ENCODE assay signal across 14 cellular contexts in genomic region chr18:39751161-39751560, GRCh38.
DNase-seq lines count a peak whose midpoint lies in the region; ATAC-seq and TF ChIP-seq lines count a peak whose summit lies in the region.
"Had no signal": no experiment of that assay in that cellular context is flagged by ENCODE, and none has a peak within 500 bp of the region (broad histone marks: within the 10 kb centered on the region; RNA-seq: fewer than 3 reads in every experiment).

No MANE protein-coding gene starts in this region.

- peaks cover 6% of the 10 kb centered on the region; the same call in 1 of the 2 replicates for H3K9me3 ChIP-seq in MG63

- no peak for ATAC-seq in Right ventricle myocardium inferior
- ATAC-seq: Panc1, SK-N-SH treated with all-trans-retinoic acid at 6 μM for 48 hours had no signal

- no peaks in the 10 kb centered on the region for H3K27me3 ChIP-seq in MG63
- H3K27me3 ChIP-seq: BLaER1 treated with 17β-estradiol and CSF1 and Interleukin-3, amounts not matched to agents 10 nM and 100 nM had no signal

- peaks cover 11% of the 10 kb centered on the region for H3K36me3 ChIP-seq in MG63
- H3K36me3 ChIP-seq: BLaER1 treated with 17β-estradiol and CSF1 and Interleukin-3, amounts not matched to agents 10 nM and 100 nM had no signal

- H3K4me3 ChIP-seq in cardiac fibroblast (replicated peaks in 1 of 2; ENCODE audit: low read depth in 2 of 2, low read length in 2 of 2): no peak overlapping the region
- no peak overlapping the region for H3K4me3 ChIP-seq in MG63
- H3K4me3 ChIP-seq: BLaER1 treated with 17β-estradiol and CSF1 and Interleukin-3, amounts not matched to agents 10 nM and 100 nM had no signal

- no peak for TF ChIP-seq CTCF in cardiac fibroblast (IDR thresholded peaks at IDR 0.05; ENCODE audit: low read depth, low read length)

- intact Hi-C loops in Right ventricle myocardium inferior (cut with DNase I): no loop called here

- DNase-seq in LHCN-M2 (ENCODE audit: low read depth): peak; percentile 37
- peak; percentile 17 to 64 for DNase-seq in cardiac fibroblast (ENCODE audit: low read depth in 2 of 2)
- DNase-seq in iris pigment epithelial cell (ENCODE audit: low read depth): peak; percentile 73
- no peak for DNase-seq in NCI-H2196 (lab: John Stamatoyannopoulos, UW; ENCODE audit: unreplicated experiment)
- DNase-seq in MG63: no peak
- no peak for DNase-seq in activated CD4-positive, alpha-beta T cell treated with anti-CD3 and anti-CD28 coated beads for 1 hour
- DNase-seq in Right ventricle myocardium inferior (ENCODE audit: missing footprints): no peak
- DNase-seq: HCEC 1CT, NCI-H1092, NCI-H82, SHP77 had no signal

Comparison
In these comparisons a context has a peak if more than half of its experiments do, and no peak if none do; other contexts are left out.
1. DNase-seq: peak in LHCN-M2 (single experiment), cardiac fibroblast (2 of 2) and iris pigment epithelial cell (single experiment); none in NCI-H2196 (single experiment), MG63 (single experiment), activated CD4-positive, alpha-beta T cell treated with anti-CD3 and anti-CD28 coated beads for 1 hour (single experiment) and Right ventricle myocardium inferior (single experiment).